10 cellular contexts compared by ENCODE assay signal in genomic region chr16:2539838-2540458, GRCh38. TPM values are rescaled to one million over a fixed set of nuclear protein-coding genes. Genes with fewer than 3 reads are reported as not detected.
DNase-seq lines count a peak whose midpoint lies in the region; ATAC-seq and TF ChIP-seq lines count a peak whose summit lies in the region.
"Not testable (repeated sequence)": the region's sequence is repeated elsewhere in the genome, so short reads cannot be mapped to it uniquely, and the experiment has no call there.
"Had no signal": no experiment of that assay in that cellular context is flagged by ENCODE, and none has a peak within 500 bp of the region (broad histone marks: within the 10 kb centered on the region; RNA-seq: fewer than 3 reads in every experiment).

No MANE protein-coding gene starts in this region.

- peaks cover 0 to 24% (median 2%) of the 10 kb centered on the region in 3 donors for H3K36me3 Mint-ChIP-seq in CD8-positive, alpha-beta memory T cell
- not testable (repeated sequence) for H3K36me3 Mint-ChIP-seq in T-helper 17 cell (ENCODE audit: low read depth); immature natural killer cell

- intact Hi-C loops in dorsolateral prefrontal cortex (cut with DNase I), result loop anchor here in 1 of 2 donors (10.0 kb wide), 1 partner anchor 135 kb away; no protein-coding TSS in a partner anchor

- not testable (repeated sequence) for H3K27me3 Mint-ChIP-seq in CD8-positive, alpha-beta memory T cell; T-helper 17 cell; immature natural killer cell (ENCODE audit: low read depth in 3 of 3)

- ATAC-seq in T-helper 17 cell, result not testable (repeated sequence)

- H3K27me3 ChIP-seq in CD8-positive, alpha-beta memory T cell (ENCODE audit: insufficient read depth, low read length, poor library complexity, severe bottlenecking); dorsolateral prefrontal cortex; neutrophil; tibial nerve: not testable (repeated sequence)

- TF ChIP-seq POLR2A in tibial nerve (IDR thresholded peaks at IDR 0.05), result not testable (repeated sequence)

- H3K9me3 Mint-ChIP-seq in CD8-positive, alpha-beta memory T cell; immature natural killer cell: not testable (repeated sequence)

- peak overlapping the region; percentile 74 to 91 (median 85) for H3K4me3 Mint-ChIP-seq in CD8-positive, alpha-beta memory T cell
- peak overlapping the region; percentile 63 for H3K4me3 Mint-ChIP-seq in T-helper 17 cell
- H3K4me3 Mint-ChIP-seq in immature natural killer cell, result peak overlapping the region in 4 of 5 donors; percentile 75 to 87 (median 83)

- not testable (repeated sequence) for H3K36me3 ChIP-seq in CD8-positive, alpha-beta memory T cell (ENCODE audit: insufficient read depth, low read length); neutrophil; tibial nerve

- 48 to 62% methylated on average over 11 to 15 of the region's 15 CpGs for WGBS in tibial nerve, 2 donors

- H3K4me1 ChIP-seq in CD8-positive, alpha-beta memory T cell (ENCODE audit: insufficient read depth, low read length), result peaks cover 29% of the 10 kb centered on the region
- H3K4me1 ChIP-seq in neutrophil (ENCODE audit: control insufficient read depth in 1 of 2, insufficient read depth in 1 of 2, low read depth in 1 of 2, low read length in 1 of 2) (peaks cover 57% of the 10 kb centered on the region in 2 experiments), tibial nerve (peaks cover 0 to 55% (median 38%) of the 10 kb centered on the region in 4 donors)

- not testable (repeated sequence) for H3K4me3 ChIP-seq in CD8-positive, alpha-beta memory T cell (ENCODE audit: low read length); HFF-Myc (replicated peaks; ENCODE audit: low read depth, low read length); tibial nerve
- H3K4me3 ChIP-seq in dorsolateral prefrontal cortex (peak overlapping the region in 21 of 59 donors; percentile 5 to 84 (median 59)), neutrophil (ENCODE audit: low read depth in 1 of 2, low read length in 1 of 2) (peak overlapping the region; percentile 7 to 63)

- peak in 2 of 5 donors; percentile 10 to 55 for DNase-seq in CD8-positive, alpha-beta memory T cell
- DNase-seq in HFF-Myc (ENCODE audit: extremely low read depth, low read depth); T-helper 17 cell; immature natural killer cell; tibial nerve (ENCODE audit: low spot score in 2 of 2): not testable (repeated sequence)
- DNase-seq in activated effector memory CD4-positive, alpha-beta T cell treated with anti-CD3 and anti-CD28 coated beads, Interleukin-2, amount 50 U/mL, for 16 hours, result peak; percentile 79
- DNase-seq in dorsolateral prefrontal cortex, result peak in 5 of 10 donors; percentile 40 to 59 (median 51)

- TF ChIP-seq CTCF in HFF-Myc (IDR thresholded peaks at IDR 0.05; ENCODE audit: low read depth, low read length, missing control alignments), result peak; percentile 44
- peak in 55 of 56 donors; percentile 18 to 77 (median 58) for TF ChIP-seq CTCF in dorsolateral prefrontal cortex (IDR thresholded peaks at IDR 0.05 in 54 of 56, conservative IDR thresholded peaks at IDR 0.05 in 2 of 56; ENCODE audit: low read depth in 1 of 56, partially characterized antibody in 56 of 56)
- TF ChIP-seq CTCF in neutrophil (IDR thresholded peaks at IDR 0.05), result not testable (repeated sequence)
- peak in 3 of 5 experiments; percentile 27 to 33 (median 30) for TF ChIP-seq CTCF in tibial nerve (IDR thresholded peaks at IDR 0.05)

- TF ChIP-seq EP300 in tibial nerve (IDR thresholded peaks at IDR 0.05), result not testable (repeated sequence)

- H3K27ac Mint-ChIP-seq in CD8-positive, alpha-beta memory T cell, result peak overlapping the region in 5 of 8 donors; percentile 19 to 87 (median 64)
- H3K27ac Mint-ChIP-seq in T-helper 17 cell, result peak overlapping the region; percentile 74
- peak overlapping the region in 2 of 6 donors; percentile 73 for H3K27ac Mint-ChIP-seq in immature natural killer cell

- POLR2A ChIA-PET in CD8-positive, alpha-beta memory T cell (lab: Charles Lee), result not testable (repeated sequence)

- not testable (repeated sequence) for H3K27ac ChIP-seq in CD8-positive, alpha-beta memory T cell (ENCODE audit: low read depth, low read length); dorsolateral prefrontal cortex; tibial nerve
- peak overlapping the region; percentile 96 for H3K27ac ChIP-seq in neutrophil

- H3K4me1 Mint-ChIP-seq in CD8-positive, alpha-beta memory T cell, result peaks cover 39 to 47% (median 44%) of the 10 kb centered on the region in 3 donors
- H3K4me1 Mint-ChIP-seq in T-helper 17 cell (peaks cover 30% of the 10 kb centered on the region), immature natural killer cell (peaks cover 48 to 50% of the 10 kb centered on the region in 2 donors)

- not testable (repeated sequence) for H3K9me3 ChIP-seq in CD8-positive, alpha-beta memory T cell (ENCODE audit: low read length); T-helper 17 cell (ENCODE audit: control insufficient read depth, low read length, poor library complexity, severe bottlenecking); neutrophil; tibial nerve

- CTCF ChIA-PET in CD8-positive, alpha-beta memory T cell (lab: Charles Lee), result interaction anchor here (0.9 kb wide), 1 partner anchor 20 kb away, joined by 3 read pairs; the partner anchor contains the start of gene AMDHD2

RNA-seq across cellular contexts. Expression of gene PDPK1, which starts 2.1 kb away (rescaled TPM):
- 10 to 100 TPM; 56.8 to 58.5 TPM for total RNA-seq in CD8-positive, alpha-beta memory T cell
- polyA plus RNA-seq in CD8-positive, alpha-beta memory T cell, result 46.2 TPM
- total RNA-seq in T-helper 17 cell (10 to 100 TPM; 65.5 to 69.7 TPM), dorsolateral prefrontal cortex (100 to 1,000 TPM in 95 of 120 experiments, 10 to 100 TPM in 25; 75.2 to 164 (median 115) TPM), tibial nerve (10 to 100 TPM; 28.6 to 41.7 (median 32.4) TPM)
- 10 to 100 TPM; 26.3 to 48.8 (median 27.1) TPM for polyA plus RNA-seq in immature natural killer cell

RNA-seq across cellular contexts. Expression of gene CEMP1, which starts 8.7 kb away (rescaled TPM):
- under 1 TPM in 1 of 2 experiments, not detected in 1; 0.16 TPM for total RNA-seq in CD8-positive, alpha-beta memory T cell
- polyA plus RNA-seq in CD8-positive, alpha-beta memory T cell, result 3.3 TPM
- total RNA-seq in T-helper 17 cell (under 1 TPM; 0.23 to 0.75 TPM), dorsolateral prefrontal cortex (1 to 10 TPM in 12 of 120 experiments, under 1 TPM in 39, not detected in 69; 0.32 to 1.7 (median 0.77) TPM), tibial nerve (not detected)
- polyA plus RNA-seq in immature natural killer cell, result 1 to 10 TPM in 2 of 3 donors, under 1 TPM in 1; 0.90 to 3.0 (median 3.0) TPM
- total RNA-seq: LHCN-M2; T-helper 2 cell treated with Interferon-gamma antibody and Interleukin-4, amounts not matched to agents 100 ng/mL and 5 ng/mL, for 36 hours had no signal

RNA-seq across cellular contexts. Expression of gene AMDHD2, which starts 19.8 kb away (rescaled TPM):
- total RNA-seq in CD8-positive, alpha-beta memory T cell, result 10 to 100 TPM; 34.1 to 35.5 TPM
- polyA plus RNA-seq in CD8-positive, alpha-beta memory T cell, result 21.2 TPM
- total RNA-seq in T-helper 17 cell, result 100 to 1,000 TPM; 189 to 206 TPM
- total RNA-seq in dorsolateral prefrontal cortex, result 10 to 100 TPM; 26.9 to 73.4 (median 42.9) TPM
- polyA plus RNA-seq in immature natural killer cell, result 10 to 100 TPM; 13.7 to 18.6 (median 13.9) TPM
- 10 to 100 TPM; 40.4 to 64.5 (median 55.2) TPM for total RNA-seq in tibial nerve

RNA-seq across cellular contexts. Expression of gene ATP6V0C, which starts 26.2 kb away (rescaled TPM):
- total RNA-seq in CD8-positive, alpha-beta memory T cell, result 100 to 1,000 TPM; 154 to 157 TPM
- polyA plus RNA-seq in CD8-positive, alpha-beta memory T cell, result 101 TPM
- total RNA-seq in T-helper 17 cell, result 100 to 1,000 TPM; 188 to 189 TPM
- total RNA-seq in dorsolateral prefrontal cortex, result 100 to 1,000 TPM; 283 to 670 (median 496) TPM
- polyA plus RNA-seq in immature natural killer cell, result 100 to 1,000 TPM in 1 of 3 donors, 10 to 100 TPM in 2; 70.9 to 116 (median 90.8) TPM
- total RNA-seq in tibial nerve, result 10 to 100 TPM; 48.1 to 73.0 (median 61.1) TPM
